Comparison of ENCODE assay signal across 12 cellular contexts in genomic region chr2:73952499-73953446, GRCh38. TPM values are rescaled to one million over a fixed set of nuclear protein-coding genes. Genes with fewer than 3 reads are reported as not detected.
DNase-seq lines count a peak whose midpoint lies in the region; ATAC-seq, FAIRE-seq and TF ChIP-seq lines count a peak whose summit lies in the region.
"Had no signal": no experiment of that assay in that cellular context is flagged by ENCODE, and none has a peak within 500 bp of the region (broad histone marks: within the 10 kb centered on the region; RNA-seq: fewer than 3 reads in every experiment).

No MANE protein-coding gene starts in this region.

- no peaks in the 10 kb centered on the region; the same call in none of the 2 replicates for H3K79me2 ChIP-seq in GM12878 (ENCODE audit: control insufficient read depth, insufficient read depth, low read length)

- H3K4me3 ChIP-seq in GM12878, result no peak overlapping the region
- H3K4me3 ChIP-seq: gastrocnemius medialis had no signal

- peak overlapping the region; percentile 24; the same call in 1 of the 2 replicates for H3K27ac ChIP-seq in GM12878 (ENCODE audit: control insufficient read depth, insufficient read depth)
- H3K27ac ChIP-seq: gastrocnemius medialis, parathyroid adenoma had no signal

- H2AFZ ChIP-seq in GM12878 (ENCODE audit: control insufficient read depth, low read depth, low read length), result no peak overlapping the region
- H2AFZ ChIP-seq: parathyroid adenoma had no signal

- TF ChIP-seq POLR2A in GM12878 (IDR thresholded peaks at IDR 0.05; ENCODE audit: low read depth, low read length), result no peak

- no peaks in the 10 kb centered on the region; the same call in 2 of the 3 replicates for H3K9me3 ChIP-seq in GM12878 (replicated peaks; ENCODE audit: control insufficient read depth, insufficient read depth, low read length)
- H3K9me3 ChIP-seq: gastrocnemius medialis had no signal

- H3K4me2 ChIP-seq in GM12878 (ENCODE audit: control insufficient read depth, insufficient read depth), result no peak overlapping the region

- H3K36me3 ChIP-seq in GM12878 (ENCODE audit: control insufficient read depth in 2 of 2, insufficient read depth in 2 of 2, low read length in 1 of 2), result peaks cover 18 to 46% of the 10 kb centered on the region in 2 experiments

- no peak for TF ChIP-seq CTCF in GM12878 (IDR thresholded peaks at IDR 0.05 in 2 of 3, conservative IDR thresholded peaks at IDR 0.05 in 1 of 3; ENCODE audit: control insufficient read depth in 2 of 3, extremely low read depth in 1 of 3, insufficient read depth in 1 of 3, low read depth in 3 of 3, low read length in 3 of 3)

- DNase-seq in AG20443 (ENCODE audit: low spot score) (peak; percentile 50), LHCN-M2 (ENCODE audit: low read depth) (peak; percentile 67), GM12878 (ENCODE audit: low read depth, low spot score) (no peak), left lobe of liver (ENCODE audit: low spot score) (no peak)
- DNase-seq in stimulated activated naive CD4-positive, alpha-beta T cell (lab: John Stamatoyannopoulos, UW), result no peak
- DNase-seq: activated naive CD4-positive, alpha-beta T cell treated with Interleukin-2 at 50 U/mL for 16 hours; NCI-H1436 had no signal

- TF ChIP-seq EP300 in GM12878 (IDR thresholded peaks at IDR 0.05; ENCODE audit: borderline replicate concordance in 1 of 2, control insufficient read depth in 1 of 2, low read depth in 2 of 2, low read length in 2 of 2), result no peak

- no peak for ATAC-seq in GM12878
- peak; percentile 58 for ATAC-seq in left lobe of liver
- no peak for ATAC-seq in HG03565 (IDR thresholded peaks at IDR 0.05; ENCODE audit: unreplicated experiment)
- no peak for ATAC-seq in HG03139 (IDR thresholded peaks at IDR 0.05; ENCODE audit: unreplicated experiment)
- no peak for ATAC-seq in GM19395 (IDR thresholded peaks at IDR 0.05; ENCODE audit: unreplicated experiment)
- ATAC-seq: gastrocnemius medialis had no signal

- intact Hi-C loops in GM12878 (cut with micrococcal nuclease; ENCODE audit: unreplicated experiment), result no loop called here

- no peak for FAIRE-seq in GM12878 (lab: Jason Lieb, UNC)

- H3K4me1 ChIP-seq in GM12878 (ENCODE audit: control insufficient read depth, insufficient read depth, low read length), result peaks cover 4% of the 10 kb centered on the region; the same call in 1 of the 2 replicates
- H3K4me1 ChIP-seq: gastrocnemius medialis had no signal

- TF ChIP-seq RAD21 in GM12878 (IDR thresholded peaks at IDR 0.05; ENCODE audit: insufficient read depth, low read depth, low read length), result no peak

- RAD21 ChIA-PET in GM12878 (lab: Charles Lee; ENCODE audit: unreplicated experiment), result interaction anchor here (2.0 kb wide), 1 partner anchor 34 kb away, joined by 4 read pairs; no protein-coding TSS in a partner anchor

- H4K20me1 ChIP-seq in GM12878 (ENCODE audit: control insufficient read depth, insufficient read depth), result no peaks in the 10 kb centered on the region

- CTCF ChIA-PET in GM12878 (lab: Yijun Ruan, JAX), result interaction anchor here (0.9 to 3.3 kb wide), 3 partner anchors 8 to 35 kb away, joined by 3 to 18 read pairs (median 4); no protein-coding TSS in a partner anchor

- WGBS in GM12878 (ENCODE audit: insufficient coverage, insufficient replicate concordance, low lambda C conversion rate, missing lambda C conversion rate), result 78% methylated on average over 12 of the region's 12 CpGs

- in situ Hi-C loops in GM12878 (cut with MboI), result no loop called here

- SMC1A ChIA-PET in GM12878 (lab: Charles Lee; ENCODE audit: uncharacterized antibody, unreplicated experiment), result interaction anchor here (0.9 to 1.5 kb wide), 6 partner anchors 9 to 111 kb away, joined by 3 to 4 read pairs (median 3); no protein-coding TSS in a partner anchor

- no TSS peak for BruUV-seq in GM12878 (replicated peaks; lab: Mats Ljungman, UMichigan)

- POLR2A ChIA-PET in GM12878 (lab: Charles Lee), result interaction anchor here (0.6 kb wide), 1 partner anchor 170 kb away, joined by 5 read pairs; no protein-coding TSS in a partner anchor

- no peaks in the 10 kb centered on the region for H3K27me3 ChIP-seq in GM12878 (replicated peaks in 1 of 2; ENCODE audit: control insufficient read depth in 2 of 2, insufficient read depth in 2 of 2, low read length in 1 of 2)
- H3K27me3 ChIP-seq: gastrocnemius medialis had no signal

- H3K9ac ChIP-seq in GM12878 (ENCODE audit: control insufficient read depth, insufficient read depth, low read length), result no peak overlapping the region
- H3K9ac ChIP-seq: parathyroid adenoma had no signal

TF ChIP-seq in GM12878, 131 proteins besides CTCF, POLR2A, EP300 and RAD21 (continues in another document):
- TF ChIP-seq SPI1 (IDR thresholded peaks at IDR 0.05; ENCODE audit: borderline replicate concordance, insufficient read depth, low read depth, low read length) (peak; percentile 45; the same call in 1 of the 2 replicates), CREB1 (IDR thresholded peaks at IDR 0.05; ENCODE audit: low read depth) (no peak), USF2 (IDR thresholded peaks at IDR 0.05; ENCODE audit: borderline replicate concordance, low read depth, low read length) (no peak)

RNA-seq across cellular contexts. Expression of gene DGUOK, which starts 26.1 kb away (rescaled TPM):
- total RNA-seq in LHCN-M2 (2014; rRNA removed), result 87.3 and 103 TPM in 2 replicates
- 107 TPM for polyA plus RNA-seq in LHCN-M2 (2012)
- 26.2 and 27.7 TPM in 2 replicates for total RNA-seq in GM12878 (2013; cell fraction: nucleolus; rRNA removed)
- 64.4 and 68.4 TPM in 2 replicates for total RNA-seq in GM12878 (2014; rRNA removed)
- 64.7 and 68.7 TPM in 2 replicates for total RNA-seq in GM12878 (2014; rRNA removed; fragmentation: Illumina TruSeq; extraction: Trizol)
- 69.2 and 74.2 TPM in 2 replicates for total RNA-seq in GM12878 (2021)
- 110 TPM for polyA plus RNA-seq in GM12878 (2011; ENCODE audit: low read depth)
- polyA plus RNA-seq in GM12878 (2011; rRNA removed), result 86.6 and 100 TPM in 2 replicates
- polyA plus RNA-seq in GM12878 (2011; cell fraction: cytosol; rRNA removed), result 96.8 and 103 TPM in 2 replicates
- 55.5 and 77.9 TPM in 2 replicates for polyA plus RNA-seq in GM12878 (2011; cell fraction: nucleus; rRNA removed)
- polyA plus RNA-seq in GM12878 (2012), result 84.5 and 96.5 TPM in 2 replicates
- polyA plus RNA-seq in GM12878 (2014; fragmentation: Illumina TruSeq; extraction: Trizol), result 84.7 and 89.8 TPM in 2 replicates
- polyA plus RNA-seq in GM12878 (2014; fragmentation: Nextera tagmentation; extraction: Ambion mirVana), result 100 to 1,000 TPM; 175 to 234 TPM
- 84.3 and 93.0 TPM in 2 replicates for polyA plus RNA-seq in GM12878 (2014; rRNA removed)
- polyA plus RNA-seq in GM12878 (2016; fragmentation: Nextera tagmentation; extraction: Ambion mirVana), result 100 to 1,000 TPM; 147 to 156 TPM
- 20.6 and 38.0 TPM in 2 replicates for polyA minus RNA-seq in GM12878 (2011; rRNA and poly(A)+ RNA removed)
- polyA minus RNA-seq in GM12878 (2011; cell fraction: cytosol; rRNA and poly(A)+ RNA removed), result 8.4 and 14.6 TPM in 2 replicates
- 16.9 and 26.9 TPM in 2 replicates for polyA minus RNA-seq in GM12878 (2011; cell fraction: nucleus; rRNA and poly(A)+ RNA removed)
- 14.7 TPM for total RNA-seq in left lobe of liver

RNA-seq across cellular contexts. Expression of gene TET3, which starts 31.9 kb away (rescaled TPM):
- total RNA-seq in LHCN-M2 (2014; rRNA removed) (2.9 and 3.7 TPM in 2 replicates), GM12878 (2014; rRNA removed) (8.2 and 8.6 TPM in 2 replicates), GM12878 (2014; rRNA removed; fragmentation: Illumina TruSeq; extraction: Trizol) (7.9 and 8.3 TPM in 2 replicates), GM12878 (2021) (23.8 and 25.9 TPM in 2 replicates), left lobe of liver (7.3 TPM)
- polyA plus RNA-seq in LHCN-M2 (2012), result 1.2 TPM
- total RNA-seq in GM12878 (2013; cell fraction: nucleolus; rRNA removed), result 80.8 and 86.7 TPM in 2 replicates
- polyA plus RNA-seq in GM12878 (2011; ENCODE audit: low read depth), result 6.2 TPM
- polyA plus RNA-seq in GM12878 (2011; rRNA removed) (10.0 and 11.2 TPM in 2 replicates), GM12878 (2014; fragmentation: Illumina TruSeq; extraction: Trizol) (10.0 and 11.3 TPM in 2 replicates), GM12878 (2014; fragmentation: Nextera tagmentation; extraction: Ambion mirVana) (under 1 TPM; 0.77 to 0.84 TPM), GM12878 (2014; rRNA removed) (10.5 and 10.6 TPM in 2 replicates), GM12878 (2016; fragmentation: Nextera tagmentation; extraction: Ambion mirVana) (1 to 10 TPM; 2.1 to 2.7 TPM)
- 7.3 and 8.3 TPM in 2 replicates for polyA plus RNA-seq in GM12878 (2011; cell fraction: cytosol; rRNA removed)
- 27.5 and 29.7 TPM in 2 replicates for polyA plus RNA-seq in GM12878 (2011; cell fraction: nucleus; rRNA removed)
- 11.7 and 11.9 TPM in 2 replicates for polyA plus RNA-seq in GM12878 (2012)
- polyA minus RNA-seq in GM12878 (2011; rRNA and poly(A)+ RNA removed), result 14.6 and 21.8 TPM in 2 replicates
- polyA minus RNA-seq in GM12878 (2011; cell fraction: cytosol; rRNA and poly(A)+ RNA removed), result 10.1 and 12.2 TPM in 2 replicates
- 15.4 and 28.9 TPM in 2 replicates for polyA minus RNA-seq in GM12878 (2011; cell fraction: nucleus; rRNA and poly(A)+ RNA removed)

RNA-seq across cellular contexts. Expression of gene ACTG2, which starts 60.0 kb away (rescaled TPM):
- total RNA-seq in LHCN-M2 (2014; rRNA removed), result 2.3 and 2.9 TPM in 2 replicates
- polyA plus RNA-seq in LHCN-M2 (2012), result 0.49 TPM
- total RNA-seq in GM12878 (2013; cell fraction: nucleolus; rRNA removed), result not detected in 2 replicates
- total RNA-seq in GM12878 (2014; rRNA removed), result not detected in 2 replicates
- not detected in 2 replicates for total RNA-seq in GM12878 (2014; rRNA removed; fragmentation: Illumina TruSeq; extraction: Trizol)
- 0.51 and 0.97 TPM in 2 replicates for total RNA-seq in GM12878 (2021)
- polyA plus RNA-seq in GM12878 (2011; ENCODE audit: low read depth), result not detected
- polyA plus RNA-seq in GM12878 (2011; rRNA removed), result 0.12 TPM in 1 of 2 replicates, not detected in the other
- 0.06 and 0.15 TPM in 2 replicates for polyA plus RNA-seq in GM12878 (2011; cell fraction: cytosol; rRNA removed)
- polyA plus RNA-seq in GM12878 (2011; cell fraction: nucleus; rRNA removed), result not detected in 2 replicates
- polyA plus RNA-seq in GM12878 (2012), result not detected in 2 replicates
- polyA plus RNA-seq in GM12878 (2014; fragmentation: Illumina TruSeq; extraction: Trizol), result not detected in 2 replicates
- not detected for polyA plus RNA-seq in GM12878 (2014; fragmentation: Nextera tagmentation; extraction: Ambion mirVana)
- 0.06 TPM in 1 of 2 replicates, not detected in the other for polyA plus RNA-seq in GM12878 (2014; rRNA removed)
- not detected for polyA plus RNA-seq in GM12878 (2016; fragmentation: Nextera tagmentation; extraction: Ambion mirVana)
- polyA minus RNA-seq in GM12878 (2011; rRNA and poly(A)+ RNA removed), result not detected in 2 replicates
- polyA minus RNA-seq in GM12878 (2011; cell fraction: cytosol; rRNA and poly(A)+ RNA removed), result not detected in 2 replicates
- polyA minus RNA-seq in GM12878 (2011; cell fraction: nucleus; rRNA and poly(A)+ RNA removed), result not detected in 2 replicates
- 2.8 TPM for total RNA-seq in left lobe of liver

Comparison
In these comparisons a context has a peak if more than half of its experiments do, and no peak if none do; other contexts are left out.
1. DNase-seq: peak in AG20443 (single experiment) and LHCN-M2 (single experiment); none in GM12878 (single experiment), left lobe of liver (single experiment) and stimulated activated naive CD4-positive, alpha-beta T cell (0 of 6).